Comparison of ENCODE assay signal across 9 cellular contexts in genomic region chr7:94374231-94374630, GRCh38. TPM values are rescaled to one million over a fixed set of nuclear protein-coding genes. Genes with fewer than 3 reads are reported as not detected.
DNase-seq lines count a peak whose midpoint lies in the region; ATAC-seq and TF ChIP-seq lines count a peak whose summit lies in the region.
"Had no signal": no experiment of that assay in that cellular context is flagged by ENCODE, and none has a peak within 500 bp of the region (broad histone marks: within the 10 kb centered on the region; RNA-seq: fewer than 3 reads in every experiment).

No MANE protein-coding gene starts in this region.

- TF ChIP-seq CTCF in endothelial cell (IDR thresholded peaks at IDR 0.05; ENCODE audit: unreplicated experiment): no peak
- TF ChIP-seq CTCF in upper lobe of right lung (IDR thresholded peaks at IDR 0.05): no peak

- peak; percentile 74 for ATAC-seq in upper lobe of right lung
- no peak for ATAC-seq in stimulated activated naive CD8-positive, alpha-beta T cell treated with anti-CD3 and anti-CD28 coated beads, Interleukin-15, amount 100 ng/mL, for 72 hours

- H3K27me3 Mint-ChIP-seq in endothelial cell (ENCODE audit: unreplicated experiment): no peaks in the 10 kb centered on the region
- H3K27me3 Mint-ChIP-seq in activated naive CD4-positive, alpha-beta T cell treated with anti-CD3 and anti-CD28 coated beads for 36 hours (ENCODE audit: low read depth): peaks cover 12% of the 10 kb centered on the region
- no peaks in the 10 kb centered on the region for H3K27me3 Mint-ChIP-seq in stimulated activated naive CD8-positive, alpha-beta T cell treated with anti-CD3 and anti-CD28 coated beads, Interleukin-15, amount 100 ng/mL, for 72 hours
- H3K27me3 Mint-ChIP-seq: activated naive CD8-positive, alpha-beta T cell treated with anti-CD3 and anti-CD28 coated beads, Interleukin-2, amount 10 ng/mL, durations not matched to agents 7 days and 5 days had no signal

- peak overlapping the region; percentile 78 for H3K27ac Mint-ChIP-seq in endothelial cell (ENCODE audit: unreplicated experiment)
- no peak overlapping the region for H3K27ac Mint-ChIP-seq in activated naive CD4-positive, alpha-beta T cell treated with anti-CD3 and anti-CD28 coated beads for 36 hours
- no peak overlapping the region for H3K27ac Mint-ChIP-seq in stimulated activated naive CD8-positive, alpha-beta T cell treated with anti-CD3 and anti-CD28 coated beads, Interleukin-15, amount 100 ng/mL, for 72 hours
- H3K27ac Mint-ChIP-seq: activated naive CD8-positive, alpha-beta T cell treated with anti-CD3 and anti-CD28 coated beads, Interleukin-2, amount 10 ng/mL, durations not matched to agents 7 days and 5 days had no signal

- H3K4me1 ChIP-seq in upper lobe of right lung: peaks cover 7% of the 10 kb centered on the region

- DNase-seq in MG63 (peak; percentile 91), endothelial cell (ENCODE audit: low spot score) (peak; percentile 26), medulla oblongata (ENCODE audit: extremely low spot score) (peak; percentile 29), upper lobe of right lung (peak; percentile 66), NCI-H187 (lab: John Stamatoyannopoulos, UW) (no peak)
- DNase-seq in stimulated activated CD4-positive, alpha-beta T cell treated with anti-CD3 and anti-CD28 coated beads, Interleukin-2, amount 100 ng/mL, for 48 hours: no peak
- no peak for DNase-seq in activated naive CD4-positive, alpha-beta T cell treated with anti-CD3 and anti-CD28 coated beads for 36 hours
- DNase-seq in stimulated activated naive CD8-positive, alpha-beta T cell treated with anti-CD3 and anti-CD28 coated beads, Interleukin-15, amount 100 ng/mL, for 72 hours: no peak
- DNase-seq: activated naive CD8-positive, alpha-beta T cell treated with anti-CD3 and anti-CD28 coated beads, Interleukin-2, amount 10 ng/mL, durations not matched to agents 7 days and 5 days had no signal

- no peaks in the 10 kb centered on the region for H3K36me3 Mint-ChIP-seq in endothelial cell (ENCODE audit: low read depth, unreplicated experiment)
- H3K36me3 Mint-ChIP-seq in activated naive CD4-positive, alpha-beta T cell treated with anti-CD3 and anti-CD28 coated beads for 36 hours (ENCODE audit: low read depth): no peaks in the 10 kb centered on the region
- H3K36me3 Mint-ChIP-seq: activated naive CD8-positive, alpha-beta T cell treated with anti-CD3 and anti-CD28 coated beads, Interleukin-2, amount 10 ng/mL, durations not matched to agents 7 days and 5 days had no signal

- H3K36me3 ChIP-seq in MG63 (no peaks in the 10 kb centered on the region), upper lobe of right lung (no peaks in the 10 kb centered on the region)

- peak overlapping the region; percentile 80 for H3K27ac ChIP-seq in upper lobe of right lung

- H3K4me3 Mint-ChIP-seq in endothelial cell (ENCODE audit: unreplicated experiment): no peak overlapping the region
- no peak overlapping the region for H3K4me3 Mint-ChIP-seq in activated naive CD4-positive, alpha-beta T cell treated with anti-CD3 and anti-CD28 coated beads for 36 hours
- H3K4me3 Mint-ChIP-seq in stimulated activated naive CD8-positive, alpha-beta T cell treated with anti-CD3 and anti-CD28 coated beads, Interleukin-15, amount 100 ng/mL, for 72 hours: no peak overlapping the region
- H3K4me3 Mint-ChIP-seq: activated naive CD8-positive, alpha-beta T cell treated with anti-CD3 and anti-CD28 coated beads, Interleukin-2, amount 10 ng/mL, durations not matched to agents 7 days and 5 days had no signal

- intact Hi-C loops in upper lobe of right lung (cut with DNase I): no loop called here
- intact Hi-C loops in activated naive CD4-positive, alpha-beta T cell treated with anti-CD3 and anti-CD28 coated beads for 36 hours (cut with micrococcal nuclease): no loop called here

- H3K27me3 ChIP-seq in MG63 (no peaks in the 10 kb centered on the region), upper lobe of right lung (no peaks in the 10 kb centered on the region)

- CTCF ChIA-PET in activated naive CD4-positive, alpha-beta T cell treated with anti-CD3 and anti-CD28 coated beads for 36 hours (lab: Charles Lee): no interaction called here

- peaks cover 10% of the 10 kb centered on the region for H3K4me1 Mint-ChIP-seq in endothelial cell (ENCODE audit: unreplicated experiment)
- no peaks in the 10 kb centered on the region for H3K4me1 Mint-ChIP-seq in activated naive CD4-positive, alpha-beta T cell treated with anti-CD3 and anti-CD28 coated beads for 36 hours (ENCODE audit: low read depth)
- no peaks in the 10 kb centered on the region for H3K4me1 Mint-ChIP-seq in stimulated activated naive CD8-positive, alpha-beta T cell treated with anti-CD3 and anti-CD28 coated beads, Interleukin-15, amount 100 ng/mL, for 72 hours
- H3K4me1 Mint-ChIP-seq: activated naive CD8-positive, alpha-beta T cell treated with anti-CD3 and anti-CD28 coated beads, Interleukin-2, amount 10 ng/mL, durations not matched to agents 7 days and 5 days had no signal

- no peaks in the 10 kb centered on the region for H3K9me3 Mint-ChIP-seq in endothelial cell (ENCODE audit: unreplicated experiment)
- no peaks in the 10 kb centered on the region for H3K9me3 Mint-ChIP-seq in activated naive CD4-positive, alpha-beta T cell treated with anti-CD3 and anti-CD28 coated beads for 36 hours
- no peaks in the 10 kb centered on the region for H3K9me3 Mint-ChIP-seq in stimulated activated naive CD8-positive, alpha-beta T cell treated with anti-CD3 and anti-CD28 coated beads, Interleukin-15, amount 100 ng/mL, for 72 hours
- H3K9me3 Mint-ChIP-seq: activated naive CD8-positive, alpha-beta T cell treated with anti-CD3 and anti-CD28 coated beads, Interleukin-2, amount 10 ng/mL, durations not matched to agents 7 days and 5 days had no signal

- H3K9me3 ChIP-seq in MG63 (no peaks in the 10 kb centered on the region), upper lobe of right lung (no peaks in the 10 kb centered on the region)

- H3K4me3 ChIP-seq in MG63: 0 out of 2 replicates have a peak overlapping the region, but pooled peaks have one; percentile 16
- peak overlapping the region; percentile 21 for H3K4me3 ChIP-seq in upper lobe of right lung

RNA-seq across cellular contexts. Expression of gene COL1A2, which starts 20.5 kb away (rescaled TPM):
- 218 and 306 TPM in 2 replicates for total RNA-seq in MG63 (2014; rRNA removed; shearing (Covaris generic); ENCODE audit: low replicate concordance)
- total RNA-seq in endothelial cell (ENCODE audit: unreplicated experiment) (169 TPM), upper lobe of right lung (321 TPM)
- total RNA-seq in activated naive CD4-positive, alpha-beta T cell treated with anti-CD3 and anti-CD28 coated beads for 36 hours: under 1 TPM; 0.26 to 0.35 TPM

Comparison
In these comparisons a context has a peak if more than half of its experiments do, and no peak if none do; other contexts are left out.
1. DNase-seq: peak in MG63 (single experiment), endothelial cell (single experiment), medulla oblongata (single experiment) and upper lobe of right lung (single experiment); none in stimulated activated CD4-positive, alpha-beta T cell treated with anti-CD3 and anti-CD28 coated beads, Interleukin-2, amount 100 ng/mL, for 48 hours (0 of 2), NCI-H187 (0 of 2), activated naive CD4-positive, alpha-beta T cell treated with anti-CD3 and anti-CD28 coated beads for 36 hours (single experiment) and stimulated activated naive CD8-positive, alpha-beta T cell treated with anti-CD3 and anti-CD28 coated beads, Interleukin-15, amount 100 ng/mL, for 72 hours (0 of 2).
2. RNA of gene COL1A2, which starts 20.5 kb away (total RNA-seq): 321 TPM in upper lobe of right lung (single experiment), 218 to 306 TPM in MG63 and 169 TPM in endothelial cell (single experiment); 0.26 to 0.35 TPM in activated naive CD4-positive, alpha-beta T cell treated with anti-CD3 and anti-CD28 coated beads for 36 hours; every median in the first group is over 100 times any median in the second.